2 cellular contexts compared by ENCODE assay signal in genomic region chr10:79038841-79039201, GRCh38.
TF ChIP-seq lines count a peak whose summit lies in the region.

No MANE protein-coding gene starts in this region.

TF ChIP-seq in IMR-90, 13 proteins besides CTCF, POLR2A, EP300 and RAD21:
- no peak for TF ChIP-seq FOS (IDR thresholded peaks at IDR 0.05; ENCODE audit: low read depth, low read length)
- TF ChIP-seq RCOR1 (IDR thresholded peaks at IDR 0.05; ENCODE audit: insufficient replicate concordance, low read length), result no peak
- no peak for TF ChIP-seq CHD1 (IDR thresholded peaks at IDR 0.05; ENCODE audit: low read depth, low read length)
- 0 out of 2 replicates have a peak, but pooled peaks have one; percentile 8 for TF ChIP-seq USF2 (IDR thresholded peaks at IDR 0.05; ENCODE audit: low read depth, low read length)

TF ChIP-seq in K562, 482 proteins besides CTCF, POLR2A, EP300 and RAD21 (continues in another document):
- TF ChIP-seq KAT2B (IDR thresholded peaks at IDR 0.05; ENCODE audit: low read depth, low read length), result no peak
- no peak for TF ChIP-seq ZNF717 (CRISPR knock-in tag; IDR thresholded peaks at IDR 0.05)
- peak; percentile 57; the same call in 1 of the 2 replicates for TF ChIP-seq MAX (CRISPR knock-in tag; IDR thresholded peaks at IDR 0.05)
- TF ChIP-seq MEIS2 (IDR thresholded peaks at IDR 0.05; ENCODE audit: partially characterized antibody), result no peak
- no peak for TF ChIP-seq ZNF175 (CRISPR knock-in tag; IDR thresholded peaks at IDR 0.05; ENCODE audit: low read depth)
- no peak for TF ChIP-seq ZNF133 (CRISPR knock-in tag; IDR thresholded peaks at IDR 0.05)
- no peak for TF ChIP-seq TAL1 (IDR thresholded peaks at IDR 0.05)
- no peak for TF ChIP-seq ERF (CRISPR knock-in tag; IDR thresholded peaks at IDR 0.05)
- TF ChIP-seq GATAD2B (IDR thresholded peaks at IDR 0.05; ENCODE audit: borderline replicate concordance), result no peak
- TF ChIP-seq SIN3B (IDR thresholded peaks at IDR 0.05; ENCODE audit: low read depth), result no peak
- TF ChIP-seq, protein P1, sequence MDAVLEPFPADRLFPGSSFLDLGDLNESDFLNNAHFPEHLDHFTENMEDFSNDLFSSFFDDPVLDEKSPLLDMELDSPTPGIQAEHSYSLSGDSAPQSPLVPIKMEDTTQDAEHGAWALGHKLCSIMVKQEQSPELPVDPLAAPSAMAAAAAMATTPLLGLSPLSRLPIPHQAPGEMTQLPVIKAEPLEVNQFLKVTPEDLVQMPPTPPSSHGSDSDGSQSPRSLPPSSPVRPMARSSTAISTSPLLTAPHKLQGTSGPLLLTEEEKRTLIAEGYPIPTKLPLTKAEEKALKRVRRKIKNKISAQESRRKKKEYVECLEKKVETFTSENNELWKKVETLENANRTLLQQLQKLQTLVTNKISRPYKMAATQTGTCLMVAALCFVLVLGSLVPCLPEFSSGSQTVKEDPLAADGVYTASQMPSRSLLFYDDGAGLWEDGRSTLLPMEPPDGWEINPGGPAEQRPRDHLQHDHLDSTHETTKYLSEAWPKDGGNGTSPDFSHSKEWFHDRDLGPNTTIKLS (IDR thresholded peaks at IDR 0.05; ENCODE audit: borderline replicate concordance, low read depth), result peak; percentile 26; the same call in 1 of the 2 replicates
- TF ChIP-seq GABPB1 (CRISPR knock-in tag; IDR thresholded peaks at IDR 0.05), result no peak
- TF ChIP-seq CBX1 (IDR thresholded peaks at IDR 0.05; ENCODE audit: low read depth), result no peak
- TF ChIP-seq ZSCAN29 (IDR thresholded peaks at IDR 0.05), result no peak
- 0 out of 2 replicates have a peak, but pooled peaks have one; percentile 26 for TF ChIP-seq FOSL1 (tag; conservative IDR thresholded peaks at IDR 0.05)
- TF ChIP-seq MNT (conservative IDR thresholded peaks at IDR 0.05), result 0 out of 4 replicates have a peak, but pooled peaks of 1 of the 2 experiments have one; percentile 48
- TF ChIP-seq HOXB6 (CRISPR knock-in tag; IDR thresholded peaks at IDR 0.05; ENCODE audit: borderline replicate concordance), result no peak
- TF ChIP-seq FOXK2 (conservative IDR thresholded peaks at IDR 0.05 in 1 of 2, IDR thresholded peaks at IDR 0.05 in 1 of 2; ENCODE audit: low read depth in 2 of 2), result no peak; a peak in 1 of 4 replicates
- 0 out of 2 replicates have a peak, but pooled peaks have one; percentile 14 for TF ChIP-seq POLR2AphosphoS5 (IDR thresholded peaks at IDR 0.05; ENCODE audit: control insufficient read depth, insufficient read depth, low read depth, low read length)
- TF ChIP-seq ZNF77 (CRISPR knock-in tag; IDR thresholded peaks at IDR 0.05), result no peak
- no peak for TF ChIP-seq ATF1 (CRISPR knock-in tag; IDR thresholded peaks at IDR 0.05)
- 0 out of 2 replicates have a peak, but pooled peaks have one; percentile 23 for TF ChIP-seq ATF1 (tag; IDR thresholded peaks at IDR 0.05)
- TF ChIP-seq MTA3 (IDR thresholded peaks at IDR 0.05; ENCODE audit: borderline replicate concordance), result no peak
- no peak for TF ChIP-seq ZMIZ1 (IDR thresholded peaks at IDR 0.05; ENCODE audit: low read depth in 2 of 2, low read length in 2 of 2)
- no peak for TF ChIP-seq SETDB1 (IDR thresholded peaks at IDR 0.05; ENCODE audit: low read length)
- TF ChIP-seq PML (IDR thresholded peaks at IDR 0.05; ENCODE audit: low read length), result no peak
- TF ChIP-seq PRPF4 (IDR thresholded peaks at IDR 0.05; ENCODE audit: insufficient read depth, low read depth, low read length, poor library complexity, severe bottlenecking), result no peak
- no peak for TF ChIP-seq POLR3G (IDR thresholded peaks at IDR 0.05; ENCODE audit: extremely low read depth, insufficient read length, insufficient replicate concordance)
- TF ChIP-seq KAT8 (IDR thresholded peaks at IDR 0.05; ENCODE audit: low read depth), result no peak
- TF ChIP-seq, protein P2, sequence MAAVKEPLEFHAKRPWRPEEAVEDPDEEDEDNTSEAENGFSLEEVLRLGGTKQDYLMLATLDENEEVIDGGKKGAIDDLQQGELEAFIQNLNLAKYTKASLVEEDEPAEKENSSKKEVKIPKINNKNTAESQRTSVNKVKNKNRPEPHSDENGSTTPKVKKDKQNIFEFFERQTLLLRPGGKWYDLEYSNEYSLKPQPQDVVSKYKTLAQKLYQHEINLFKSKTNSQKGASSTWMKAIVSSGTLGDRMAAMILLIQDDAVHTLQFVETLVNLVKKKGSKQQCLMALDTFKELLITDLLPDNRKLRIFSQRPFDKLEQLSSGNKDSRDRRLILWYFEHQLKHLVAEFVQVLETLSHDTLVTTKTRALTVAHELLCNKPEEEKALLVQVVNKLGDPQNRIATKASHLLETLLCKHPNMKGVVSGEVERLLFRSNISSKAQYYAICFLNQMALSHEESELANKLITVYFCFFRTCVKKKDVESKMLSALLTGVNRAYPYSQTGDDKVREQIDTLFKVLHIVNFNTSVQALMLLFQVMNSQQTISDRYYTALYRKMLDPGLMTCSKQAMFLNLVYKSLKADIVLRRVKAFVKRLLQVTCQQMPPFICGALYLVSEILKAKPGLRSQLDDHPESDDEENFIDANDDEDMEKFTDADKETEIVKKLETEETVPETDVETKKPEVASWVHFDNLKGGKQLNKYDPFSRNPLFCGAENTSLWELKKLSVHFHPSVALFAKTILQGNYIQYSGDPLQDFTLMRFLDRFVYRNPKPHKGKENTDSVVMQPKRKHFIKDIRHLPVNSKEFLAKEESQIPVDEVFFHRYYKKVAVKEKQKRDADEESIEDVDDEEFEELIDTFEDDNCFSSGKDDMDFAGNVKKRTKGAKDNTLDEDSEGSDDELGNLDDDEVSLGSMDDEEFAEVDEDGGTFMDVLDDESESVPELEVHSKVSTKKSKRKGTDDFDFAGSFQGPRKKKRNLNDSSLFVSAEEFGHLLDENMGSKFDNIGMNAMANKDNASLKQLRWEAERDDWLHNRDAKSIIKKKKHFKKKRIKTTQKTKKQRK (IDR thresholded peaks at IDR 0.05; ENCODE audit: borderline replicate concordance, low read depth, low read length), result no peak
- no peak for TF ChIP-seq SAFB (IDR thresholded peaks at IDR 0.05; ENCODE audit: borderline replicate concordance, low read depth, low read length)
- TF ChIP-seq ZKSCAN8 (CRISPR knock-in tag; IDR thresholded peaks at IDR 0.05), result no peak
- TF ChIP-seq ARID2 (IDR thresholded peaks at IDR 0.05), result no peak
- no peak for TF ChIP-seq CHD4 (IDR thresholded peaks at IDR 0.05; ENCODE audit: insufficient read depth, insufficient replicate concordance, low read depth, low read length, poor library complexity, severe bottlenecking)
- TF ChIP-seq ZBTB26 (CRISPR knock-in tag; IDR thresholded peaks at IDR 0.05), result no peak
- TF ChIP-seq E2F6 (IDR thresholded peaks at IDR 0.05; ENCODE audit: borderline replicate concordance in 1 of 2, extremely low read depth in 1 of 2, insufficient read depth in 1 of 2, insufficient read length in 1 of 2, low read depth in 1 of 2, low read length in 1 of 2, poor library complexity in 1 of 2, severe bottlenecking in 1 of 2), result peak in 1 of 2 experiments; percentile 33
- no peak for TF ChIP-seq ZNF780A (CRISPR knock-in tag; IDR thresholded peaks at IDR 0.05)
- TF ChIP-seq ZNF24 (IDR thresholded peaks at IDR 0.05), result no peak
- peak; percentile 73 for TF ChIP-seq SMAD4 (CRISPR knock-in tag; conservative IDR thresholded peaks at IDR 0.05)
- peak in 1 of 2 experiments; percentile 33; a peak in 1 of 3 replicates for TF ChIP-seq CBX3 (IDR thresholded peaks at IDR 0.05; ENCODE audit: borderline replicate concordance in 1 of 2, low read length in 2 of 2)
- no peak for TF ChIP-seq PHB (CRISPR knock-in tag; IDR thresholded peaks at IDR 0.05)
- TF ChIP-seq SRF (CRISPR knock-in tag; IDR thresholded peaks at IDR 0.05), result no peak
